2 cellular contexts compared by ENCODE assay signal in the genomic region with DNA sequence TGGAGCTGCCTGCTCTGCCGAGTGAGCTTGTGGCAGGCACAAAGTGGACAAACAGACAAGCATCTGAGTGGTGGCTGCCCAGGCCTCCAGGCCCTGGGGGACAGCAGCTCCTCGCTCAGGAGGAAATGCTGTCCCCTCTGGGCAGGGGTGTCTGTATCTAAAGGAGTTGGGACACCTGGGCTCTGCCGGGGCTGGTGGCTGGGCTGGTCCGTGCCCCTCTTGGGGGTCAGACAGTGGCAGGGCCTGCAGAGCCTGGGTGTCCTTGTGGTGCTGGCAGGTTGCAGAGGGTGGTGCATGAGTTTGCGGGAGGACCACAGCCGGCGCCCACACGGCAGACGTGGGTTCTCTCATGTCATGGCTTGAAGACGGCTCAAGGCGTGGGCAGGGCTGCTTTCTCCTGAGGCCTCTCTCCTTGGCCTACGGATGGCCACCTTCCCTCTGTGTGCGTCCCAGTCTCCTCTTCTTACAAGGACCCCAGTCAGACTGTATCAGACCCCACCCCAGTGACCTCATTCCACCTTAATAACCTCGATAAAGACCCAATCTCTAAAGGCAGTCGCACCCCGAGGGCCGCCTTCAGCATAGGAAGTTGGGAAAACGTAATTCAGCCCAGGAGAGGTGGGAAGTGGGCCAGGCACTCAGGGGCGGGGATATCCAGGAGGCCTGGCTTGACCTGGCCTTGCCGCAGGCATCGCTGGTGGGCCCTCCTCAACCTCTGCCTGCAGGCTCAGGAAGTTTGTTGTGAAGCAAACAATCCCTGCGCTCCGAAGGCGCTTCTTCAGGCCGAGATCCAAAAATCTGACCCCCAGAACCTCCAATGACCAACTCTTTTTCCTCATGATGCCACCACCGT.
TF ChIP-seq lines count a peak whose summit lies in the region.

No MANE protein-coding gene starts in this region.

TF ChIP-seq in SK-N-SH, 30 proteins besides CTCF, POLR2A, EP300 and RAD21 (continued from another document):
- TF ChIP-seq, protein P1, sequence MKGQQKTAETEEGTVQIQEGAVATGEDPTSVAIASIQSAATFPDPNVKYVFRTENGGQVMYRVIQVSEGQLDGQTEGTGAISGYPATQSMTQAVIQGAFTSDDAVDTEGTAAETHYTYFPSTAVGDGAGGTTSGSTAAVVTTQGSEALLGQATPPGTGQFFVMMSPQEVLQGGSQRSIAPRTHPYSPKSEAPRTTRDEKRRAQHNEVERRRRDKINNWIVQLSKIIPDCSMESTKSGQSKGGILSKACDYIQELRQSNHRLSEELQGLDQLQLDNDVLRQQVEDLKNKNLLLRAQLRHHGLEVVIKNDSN (IDR thresholded peaks at IDR 0.05; ENCODE audit: borderline replicate concordance, low read depth): no peak
- TF ChIP-seq FOSL2 (IDR thresholded peaks at IDR 0.05; ENCODE audit: borderline replicate concordance, low read depth) (no peak), SMC3 (IDR thresholded peaks at IDR 0.05; ENCODE audit: low read depth, low read length) (no peak)

TF ChIP-seq in GM23338, 12 proteins besides CTCF, POLR2A, EP300 and RAD21:
- TF ChIP-seq, protein P2, sequence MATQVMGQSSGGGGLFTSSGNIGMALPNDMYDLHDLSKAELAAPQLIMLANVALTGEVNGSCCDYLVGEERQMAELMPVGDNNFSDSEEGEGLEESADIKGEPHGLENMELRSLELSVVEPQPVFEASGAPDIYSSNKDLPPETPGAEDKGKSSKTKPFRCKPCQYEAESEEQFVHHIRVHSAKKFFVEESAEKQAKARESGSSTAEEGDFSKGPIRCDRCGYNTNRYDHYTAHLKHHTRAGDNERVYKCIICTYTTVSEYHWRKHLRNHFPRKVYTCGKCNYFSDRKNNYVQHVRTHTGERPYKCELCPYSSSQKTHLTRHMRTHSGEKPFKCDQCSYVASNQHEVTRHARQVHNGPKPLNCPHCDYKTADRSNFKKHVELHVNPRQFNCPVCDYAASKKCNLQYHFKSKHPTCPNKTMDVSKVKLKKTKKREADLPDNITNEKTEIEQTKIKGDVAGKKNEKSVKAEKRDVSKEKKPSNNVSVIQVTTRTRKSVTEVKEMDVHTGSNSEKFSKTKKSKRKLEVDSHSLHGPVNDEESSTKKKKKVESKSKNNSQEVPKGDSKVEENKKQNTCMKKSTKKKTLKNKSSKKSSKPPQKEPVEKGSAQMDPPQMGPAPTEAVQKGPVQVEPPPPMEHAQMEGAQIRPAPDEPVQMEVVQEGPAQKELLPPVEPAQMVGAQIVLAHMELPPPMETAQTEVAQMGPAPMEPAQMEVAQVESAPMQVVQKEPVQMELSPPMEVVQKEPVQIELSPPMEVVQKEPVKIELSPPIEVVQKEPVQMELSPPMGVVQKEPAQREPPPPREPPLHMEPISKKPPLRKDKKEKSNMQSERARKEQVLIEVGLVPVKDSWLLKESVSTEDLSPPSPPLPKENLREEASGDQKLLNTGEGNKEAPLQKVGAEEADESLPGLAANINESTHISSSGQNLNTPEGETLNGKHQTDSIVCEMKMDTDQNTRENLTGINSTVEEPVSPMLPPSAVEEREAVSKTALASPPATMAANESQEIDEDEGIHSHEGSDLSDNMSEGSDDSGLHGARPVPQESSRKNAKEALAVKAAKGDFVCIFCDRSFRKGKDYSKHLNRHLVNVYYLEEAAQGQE (IDR thresholded peaks at IDR 0.05; ENCODE audit: unreplicated experiment): no peak
- TF ChIP-seq STAT1 (IDR thresholded peaks at IDR 0.05; ENCODE audit: unreplicated experiment) (no peak), CREB1 (CRISPR knock-in tag; IDR thresholded peaks at IDR 0.05; ENCODE audit: low read depth) (no peak), POLR2AphosphoS5 (IDR thresholded peaks at IDR 0.05; ENCODE audit: low read depth) (no peak), ZNF114 (CRISPR knock-in tag; IDR thresholded peaks at IDR 0.05) (no peak), NANOG (IDR thresholded peaks at IDR 0.05; ENCODE audit: borderline replicate concordance) (no peak), ZNF331 (CRISPR knock-in tag; IDR thresholded peaks at IDR 0.05; ENCODE audit: low read depth) (no peak)
- TF ChIP-seq, protein P3, sequence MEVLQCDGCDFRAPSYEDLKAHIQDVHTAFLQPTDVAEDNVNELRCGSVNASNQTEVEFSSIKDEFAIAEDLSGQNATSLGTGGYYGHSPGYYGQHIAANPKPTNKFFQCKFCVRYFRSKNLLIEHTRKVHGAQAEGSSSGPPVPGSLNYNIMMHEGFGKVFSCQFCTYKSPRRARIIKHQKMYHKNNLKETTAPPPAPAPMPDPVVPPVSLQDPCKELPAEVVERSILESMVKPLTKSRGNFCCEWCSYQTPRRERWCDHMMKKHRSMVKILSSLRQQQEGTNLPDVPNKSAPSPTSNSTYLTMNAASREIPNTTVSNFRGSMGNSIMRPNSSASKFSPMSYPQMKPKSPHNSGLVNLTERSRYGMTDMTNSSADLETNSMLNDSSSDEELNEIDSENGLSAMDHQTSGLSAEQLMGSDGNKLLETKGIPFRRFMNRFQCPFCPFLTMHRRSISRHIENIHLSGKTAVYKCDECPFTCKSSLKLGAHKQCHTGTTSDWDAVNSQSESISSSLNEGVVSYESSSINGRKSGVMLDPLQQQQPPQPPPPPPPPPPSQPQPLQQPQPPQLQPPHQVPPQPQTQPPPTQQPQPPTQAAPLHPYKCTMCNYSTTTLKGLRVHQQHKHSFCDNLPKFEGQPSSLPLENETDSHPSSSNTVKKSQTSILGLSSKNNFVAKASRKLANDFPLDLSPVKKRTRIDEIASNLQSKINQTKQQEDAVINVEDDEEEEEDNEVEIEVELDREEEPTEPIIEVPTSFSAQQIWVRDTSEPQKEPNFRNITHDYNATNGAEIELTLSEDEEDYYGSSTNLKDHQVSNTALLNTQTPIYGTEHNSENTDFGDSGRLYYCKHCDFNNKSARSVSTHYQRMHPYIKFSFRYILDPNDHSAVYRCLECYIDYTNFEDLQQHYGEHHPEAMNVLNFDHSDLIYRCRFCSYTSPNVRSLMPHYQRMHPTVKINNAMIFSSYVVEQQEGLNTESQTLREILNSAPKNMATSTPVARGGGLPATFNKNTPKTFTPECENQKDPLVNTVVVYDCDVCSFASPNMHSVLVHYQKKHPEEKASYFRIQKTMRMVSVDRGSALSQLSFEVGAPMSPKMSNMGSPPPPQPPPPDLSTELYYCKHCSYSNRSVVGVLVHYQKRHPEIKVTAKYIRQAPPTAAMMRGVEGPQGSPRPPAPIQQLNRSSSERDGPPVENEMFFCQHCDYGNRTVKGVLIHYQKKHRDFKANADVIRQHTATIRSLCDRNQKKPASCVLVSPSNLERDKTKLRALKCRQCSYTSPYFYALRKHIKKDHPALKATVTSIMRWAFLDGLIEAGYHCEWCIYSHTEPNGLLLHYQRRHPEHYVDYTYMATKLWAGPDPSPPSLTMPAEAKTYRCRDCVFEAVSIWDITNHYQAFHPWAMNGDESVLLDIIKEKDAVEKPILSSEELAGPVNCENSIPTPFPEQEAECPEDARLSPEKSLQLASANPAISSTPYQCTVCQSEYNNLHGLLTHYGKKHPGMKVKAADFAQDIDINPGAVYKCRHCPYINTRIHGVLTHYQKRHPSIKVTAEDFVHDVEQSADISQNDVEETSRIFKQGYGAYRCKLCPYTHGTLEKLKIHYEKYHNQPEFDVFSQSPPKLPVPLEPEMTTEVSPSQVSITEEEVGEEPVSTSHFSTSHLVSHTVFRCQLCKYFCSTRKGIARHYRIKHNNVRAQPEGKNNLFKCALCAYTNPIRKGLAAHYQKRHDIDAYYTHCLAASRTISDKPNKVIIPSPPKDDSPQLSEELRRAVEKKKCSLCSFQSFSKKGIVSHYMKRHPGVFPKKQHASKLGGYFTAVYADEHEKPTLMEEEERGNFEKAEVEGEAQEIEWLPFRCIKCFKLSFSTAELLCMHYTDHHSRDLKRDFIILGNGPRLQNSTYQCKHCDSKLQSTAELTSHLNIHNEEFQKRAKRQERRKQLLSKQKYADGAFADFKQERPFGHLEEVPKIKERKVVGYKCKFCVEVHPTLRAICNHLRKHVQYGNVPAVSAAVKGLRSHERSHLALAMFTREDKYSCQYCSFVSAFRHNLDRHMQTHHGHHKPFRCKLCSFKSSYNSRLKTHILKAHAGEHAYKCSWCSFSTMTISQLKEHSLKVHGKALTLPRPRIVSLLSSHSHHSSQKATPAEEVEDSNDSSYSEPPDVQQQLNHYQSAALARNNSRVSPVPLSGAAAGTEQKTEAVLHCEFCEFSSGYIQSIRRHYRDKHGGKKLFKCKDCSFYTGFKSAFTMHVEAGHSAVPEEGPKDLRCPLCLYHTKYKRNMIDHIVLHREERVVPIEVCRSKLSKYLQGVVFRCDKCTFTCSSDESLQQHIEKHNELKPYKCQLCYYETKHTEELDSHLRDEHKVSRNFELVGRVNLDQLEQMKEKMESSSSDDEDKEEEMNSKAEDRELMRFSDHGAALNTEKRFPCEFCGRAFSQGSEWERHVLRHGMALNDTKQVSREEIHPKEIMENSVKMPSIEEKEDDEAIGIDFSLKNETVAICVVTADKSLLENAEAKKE (CRISPR knock-in tag; IDR thresholded peaks at IDR 0.05): no peak
- TF ChIP-seq, protein P4, sequence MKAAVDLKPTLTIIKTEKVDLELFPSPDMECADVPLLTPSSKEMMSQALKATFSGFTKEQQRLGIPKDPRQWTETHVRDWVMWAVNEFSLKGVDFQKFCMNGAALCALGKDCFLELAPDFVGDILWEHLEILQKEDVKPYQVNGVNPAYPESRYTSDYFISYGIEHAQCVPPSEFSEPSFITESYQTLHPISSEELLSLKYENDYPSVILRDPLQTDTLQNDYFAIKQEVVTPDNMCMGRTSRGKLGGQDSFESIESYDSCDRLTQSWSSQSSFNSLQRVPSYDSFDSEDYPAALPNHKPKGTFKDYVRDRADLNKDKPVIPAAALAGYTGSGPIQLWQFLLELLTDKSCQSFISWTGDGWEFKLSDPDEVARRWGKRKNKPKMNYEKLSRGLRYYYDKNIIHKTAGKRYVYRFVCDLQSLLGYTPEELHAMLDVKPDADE (IDR thresholded peaks at IDR 0.05): no peak
TF ChIP-seq in GM23338: peak in this region for 0.
